16 cellular contexts compared by ENCODE assay signal in genomic region chr7:139748936-139749335, GRCh38. TPM values are rescaled to one million over a fixed set of nuclear protein-coding genes. Genes with fewer than 3 reads are reported as not detected.
A peak's percentile ranks its signal among the peaks of the same experiment; 100 is the strongest.
DNase-seq lines count a peak whose midpoint lies in the region; ATAC-seq and TF ChIP-seq lines count a peak whose summit lies in the region.
"Had no signal": no experiment of that assay in that cellular context is flagged by ENCODE, and none has a peak within 500 bp of the region (broad histone marks: within the 10 kb centered on the region; RNA-seq: fewer than 3 reads in every experiment).

No MANE protein-coding gene starts in this region.

- H3K36me3 Mint-ChIP-seq in CD14-positive monocyte, result peaks cover 50 to 58% of the 10 kb centered on the region in 2 donors
- peaks cover 8% of the 10 kb centered on the region for H3K36me3 Mint-ChIP-seq in activated CD4-positive, alpha-beta T cell treated with anti-CD3 and anti-CD28 coated beads, Interleukin-2, amount 10 ng/mL, durations not matched to agents 24 days and 14 days (ENCODE audit: low read depth)

- H3K27ac Mint-ChIP-seq in CD14-positive monocyte, result peak overlapping the region; percentile 58 to 91 (median 68)
- no peak overlapping the region for H3K27ac Mint-ChIP-seq in activated CD4-positive, alpha-beta T cell treated with anti-CD3 and anti-CD28 coated beads, Interleukin-2, amount 10 ng/mL, durations not matched to agents 24 days and 14 days

- H3K27me3 ChIP-seq in BLaER1, result no peaks in the 10 kb centered on the region
- no peaks in the 10 kb centered on the region for H3K27me3 ChIP-seq in left lung
- no peaks in the 10 kb centered on the region for H3K27me3 ChIP-seq in skeletal muscle tissue (ENCODE audit: control insufficient read depth in 3 of 3, insufficient read depth in 3 of 3, low read length in 3 of 3)

- H3K4me3 ChIP-seq in BLaER1, result no peak overlapping the region
- no peak overlapping the region for H3K4me3 ChIP-seq in left lung
- no peak overlapping the region for H3K4me3 ChIP-seq in skeletal muscle tissue (ENCODE audit: low read length in 3 of 3)

- H3K27ac ChIP-seq in BLaER1 (no peak overlapping the region), left lung (peak overlapping the region in 1 of 2 donors; percentile 2), skeletal muscle tissue (ENCODE audit: low read depth, low read length) (peak overlapping the region; percentile 6)

- no peak overlapping the region for H3K4me3 Mint-ChIP-seq in CD14-positive monocyte
- H3K4me3 Mint-ChIP-seq in activated CD4-positive, alpha-beta T cell treated with anti-CD3 and anti-CD28 coated beads, Interleukin-2, amount 10 ng/mL, durations not matched to agents 24 days and 14 days, result no peak overlapping the region
- H3K4me3 Mint-ChIP-seq: CD4-positive, alpha-beta memory T cell had no signal

- H3K36me3 ChIP-seq in BLaER1 (peaks cover 20% of the 10 kb centered on the region), left lung (peaks cover 0 to 4% of the 10 kb centered on the region in 2 donors), skeletal muscle tissue (ENCODE audit: control insufficient read depth in 3 of 3, insufficient read depth in 3 of 3, low read length in 3 of 3) (no peaks in the 10 kb centered on the region)

- TF ChIP-seq CTCF in CD14-positive monocyte (IDR thresholded peaks at IDR 0.05) (no peak), left lung (IDR thresholded peaks at IDR 0.05) (no peak)

- H3K9ac ChIP-seq in BLaER1, result no peak overlapping the region
- no peak overlapping the region for H3K9ac ChIP-seq in skeletal muscle tissue (ENCODE audit: low read depth in 1 of 3, low read length in 3 of 3)

- peaks cover 59% of the 10 kb centered on the region for H3K4me1 Mint-ChIP-seq in CD14-positive monocyte
- peaks cover 12% of the 10 kb centered on the region for H3K4me1 Mint-ChIP-seq in activated CD4-positive, alpha-beta T cell treated with anti-CD3 and anti-CD28 coated beads, Interleukin-2, amount 10 ng/mL, durations not matched to agents 24 days and 14 days

- no peaks in the 10 kb centered on the region for H3K9me3 Mint-ChIP-seq in CD14-positive monocyte
- H3K9me3 Mint-ChIP-seq in activated CD4-positive, alpha-beta T cell treated with anti-CD3 and anti-CD28 coated beads, Interleukin-2, amount 10 ng/mL, durations not matched to agents 24 days and 14 days, result no peaks in the 10 kb centered on the region
- H3K9me3 Mint-ChIP-seq: CD4-positive, alpha-beta memory T cell had no signal

- no peaks in the 10 kb centered on the region for H3K27me3 Mint-ChIP-seq in CD14-positive monocyte (ENCODE audit: low read depth in 3 of 3)
- H3K27me3 Mint-ChIP-seq in activated CD4-positive, alpha-beta T cell treated with anti-CD3 and anti-CD28 coated beads, Interleukin-2, amount 10 ng/mL, durations not matched to agents 24 days and 14 days, result no peaks in the 10 kb centered on the region
- H3K27me3 Mint-ChIP-seq: CD4-positive, alpha-beta memory T cell had no signal

- H3K9me3 ChIP-seq in BLaER1 (no peaks in the 10 kb centered on the region), left lung (no peaks in the 10 kb centered on the region), skeletal muscle tissue (ENCODE audit: control insufficient read depth in 3 of 3, low read length in 3 of 3) (no peaks in the 10 kb centered on the region)

- peaks cover 72% of the 10 kb centered on the region for H3K4me1 ChIP-seq in BLaER1
- peaks cover 14 to 74% of the 10 kb centered on the region in 2 donors for H3K4me1 ChIP-seq in left lung
- peaks cover 47 to 83% (median 69%) of the 10 kb centered on the region in 3 donors for H3K4me1 ChIP-seq in skeletal muscle tissue (ENCODE audit: control insufficient read depth in 3 of 3, insufficient read depth in 3 of 3, low read length in 3 of 3)

- H4K20me1 ChIP-seq in BLaER1, result peaks cover 97% of the 10 kb centered on the region

- no peak for DNase-seq in CD14-positive monocyte (ENCODE audit: low spot score)
- no peak for DNase-seq in left lung
- DNase-seq in activated CD4-positive, alpha-beta T cell treated with anti-CD3 and anti-CD28 coated beads, Interleukin-2, amount 10 ng/mL, durations not matched to agents 24 days and 14 days, result no peak
- DNase-seq in DMS79 (lab: John Stamatoyannopoulos, UW), result no peak
- DNase-seq: CD4-positive, alpha-beta memory T cell; H7; Karpas-422; MM.1S; NCI-H1105 treated with DMSO at 0.1 percent for 48 hours; NCI-H1694 treated with DMSO at 0.1 percent for 48 hours; NCI-H2107; NCI-H226; NCI-H524 treated with DMSO at 0.1 percent for 48 hours had no signal

- ATAC-seq in left lung, result peak; percentile 41
- ATAC-seq in HG03095 (IDR thresholded peaks at IDR 0.05; ENCODE audit: unreplicated experiment), result no peak

- intact Hi-C loops in CD14-positive monocyte (cut with micrococcal nuclease) (loop anchor here in 1 of 2 donors (2.0 kb wide), 1 partner anchor 50 kb away; no protein-coding TSS in a partner anchor), left lung (cut with DNase I) (no loop called here)
- intact Hi-C loops in activated CD4-positive, alpha-beta T cell treated with anti-CD3 and anti-CD28 coated beads, Interleukin-2, amount 10 ng/mL, durations not matched to agents 24 days and 14 days (cut with micrococcal nuclease), result no loop called here

- peak overlapping the region; percentile 54; the same call in 1 of the 2 replicates for H3K4me2 ChIP-seq in BLaER1

RNA-seq across cellular contexts. Expression of gene HIPK2, which starts 28.9 kb away (rescaled TPM):
- 1 to 10 TPM; 1.6 to 3.0 TPM for polyA plus RNA-seq in CD14-positive monocyte
- 10 to 100 TPM; 42.8 to 61.8 TPM for total RNA-seq in left lung
- total RNA-seq in skeletal muscle tissue, result 5.7 TPM
- 23.9 and 26.1 TPM in 2 replicates for total RNA-seq in activated CD4-positive, alpha-beta T cell treated with anti-CD3 and anti-CD28 coated beads, Interleukin-2, amount 10 ng/mL, durations not matched to agents 24 days and 14 days
